Comparison of ENCODE assay signal across 1 cellular context in the genomic region with DNA sequence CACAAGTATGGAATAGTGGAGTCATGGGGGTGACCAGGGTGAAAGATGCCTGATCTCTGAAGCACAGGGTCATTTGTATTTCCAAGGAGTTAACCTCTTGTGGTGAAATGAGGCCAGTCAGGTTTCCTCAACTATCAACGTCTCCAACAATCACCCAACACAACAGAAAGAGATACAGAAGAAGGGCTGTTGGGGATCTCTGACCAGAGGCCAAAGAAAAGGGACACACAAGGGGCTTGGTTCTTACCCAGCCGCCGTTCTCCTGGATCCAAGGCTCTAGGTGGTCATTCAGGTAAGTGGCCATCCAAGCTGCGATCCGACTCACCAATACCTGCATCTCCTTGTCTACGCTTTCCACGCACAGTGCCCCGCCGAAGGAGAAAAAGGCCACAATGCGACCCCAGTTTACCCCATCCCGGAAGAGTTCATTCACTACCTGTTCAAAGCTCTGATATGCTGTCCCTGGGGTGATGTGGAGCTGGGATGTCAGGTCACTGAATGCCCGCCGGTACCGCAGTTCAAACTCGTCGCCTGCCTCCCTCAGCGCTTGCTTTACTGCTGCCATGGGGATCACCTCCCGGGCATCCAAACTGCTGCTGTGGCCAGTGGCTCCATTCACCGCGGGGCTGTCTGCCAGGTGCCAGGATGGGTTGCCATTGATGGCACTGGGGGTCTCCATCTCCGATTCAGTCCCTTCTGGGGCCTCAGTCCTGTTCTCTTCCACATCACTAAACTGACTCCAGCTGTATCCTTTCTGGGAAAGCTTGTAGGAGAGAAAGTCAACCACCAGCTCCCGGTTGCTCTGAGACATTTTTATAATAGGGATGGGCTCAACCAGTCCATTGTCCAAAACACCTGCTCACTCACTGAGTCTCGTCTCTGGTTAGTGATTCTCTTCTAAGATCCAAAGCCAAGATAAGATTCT.
TF ChIP-seq lines count a peak whose summit lies in the region.

No MANE protein-coding gene starts in this region.

TF ChIP-seq in IMR-90, 13 proteins besides CTCF, POLR2A, EP300 and RAD21:
- no peak for TF ChIP-seq MXI1 (IDR thresholded peaks at IDR 0.05; ENCODE audit: borderline replicate concordance, low read depth, low read length)
- no peak for TF ChIP-seq FOS (IDR thresholded peaks at IDR 0.05; ENCODE audit: low read depth, low read length)
- no peak for TF ChIP-seq USF2 (IDR thresholded peaks at IDR 0.05; ENCODE audit: low read depth, low read length)
